In the genomic region with DNA sequence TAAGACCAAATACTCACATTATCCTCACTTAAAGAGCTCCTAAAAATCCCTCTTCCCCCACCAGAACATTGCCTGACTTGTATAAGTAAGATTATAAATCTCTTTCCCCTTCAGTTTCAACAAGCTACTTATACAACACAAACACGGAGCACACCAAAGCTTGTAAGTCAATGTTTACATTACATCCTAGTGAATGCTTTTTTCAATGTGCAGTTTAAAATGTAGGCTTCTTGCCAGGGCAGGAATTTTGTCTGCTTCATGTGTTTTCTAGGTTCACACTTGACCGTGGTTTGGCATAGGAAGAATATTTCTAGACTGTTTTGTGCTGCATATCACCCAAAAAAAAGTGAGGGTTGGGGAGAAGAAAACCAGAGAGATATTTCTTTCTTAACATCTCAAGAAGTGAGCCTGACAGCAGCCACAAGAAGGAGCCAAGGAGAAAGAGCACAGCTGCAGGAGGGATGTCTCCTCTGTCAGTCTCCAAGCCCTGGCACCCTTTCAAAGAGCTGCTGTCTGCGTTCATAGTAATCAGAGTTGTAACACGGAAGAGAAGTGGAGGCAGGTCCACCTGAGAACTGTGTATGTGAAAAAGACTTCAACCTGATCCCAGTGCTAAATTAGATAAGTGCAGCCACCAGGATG, we compare ENCODE assay signal across 12 cellular contexts.
DNase-seq lines count a peak whose midpoint lies in the region.
"Had no signal": no experiment of that assay in that cellular context is flagged by ENCODE, and none has a peak within 500 bp of the region (broad histone marks: within the 10 kb centered on the region; RNA-seq: fewer than 3 reads in every experiment).

No MANE protein-coding gene starts in this region.

- DNase-seq in AG08396 (ENCODE audit: low spot score) (peak; percentile 18), H7 (peak; percentile 8), NCI-H774 (lab: John Stamatoyannopoulos, UW) (peak; percentile 68), iris pigment epithelial cell (ENCODE audit: low read depth) (peak; percentile 48), MV-4-11 (lab: John Stamatoyannopoulos, UW) (no peak), RPMI8226 (no peak), mesenteric fat pad (ENCODE audit: low spot score) (no peak)
- DNase-seq in activated CD4-positive, CD25-positive, alpha-beta regulatory T cell (lab: John Stamatoyannopoulos, UW) = no peak
- DNase-seq: activated CD4-positive, alpha-beta T cell treated with anti-CD3 and anti-CD28 coated beads, Interleukin-2, amount 50 U/mL, for 48 hours; CD8-positive, alpha-beta T cell; effector CD8-positive, alpha-beta T cell; naive B cell had no signal

- H3K36me3 ChIP-seq in H7 (replicated peaks; ENCODE audit: control insufficient read depth, insufficient read depth, low read length) = no peaks in the 10 kb centered on the region

- no peak overlapping the region for H3K4me3 ChIP-seq in H7 (ENCODE audit: insufficient read depth, low read depth, low read length)

- H3K27me3 ChIP-seq in H7 (ENCODE audit: control insufficient read depth, insufficient read depth, low read length) = no peaks in the 10 kb centered on the region

Comparison
In these comparisons a context has a peak if more than half of its experiments do, and no peak if none do; other contexts are left out.
1. DNase-seq: peak in AG08396 (single experiment), H7 (single experiment), NCI-H774 (single experiment) and iris pigment epithelial cell (single experiment); none in MV-4-11 (single experiment), RPMI8226 (single experiment), activated CD4-positive, CD25-positive, alpha-beta regulatory T cell (0 of 4) and mesenteric fat pad (single experiment).